Comparison of ENCODE assay signal across 12 cellular contexts in the genomic region with DNA sequence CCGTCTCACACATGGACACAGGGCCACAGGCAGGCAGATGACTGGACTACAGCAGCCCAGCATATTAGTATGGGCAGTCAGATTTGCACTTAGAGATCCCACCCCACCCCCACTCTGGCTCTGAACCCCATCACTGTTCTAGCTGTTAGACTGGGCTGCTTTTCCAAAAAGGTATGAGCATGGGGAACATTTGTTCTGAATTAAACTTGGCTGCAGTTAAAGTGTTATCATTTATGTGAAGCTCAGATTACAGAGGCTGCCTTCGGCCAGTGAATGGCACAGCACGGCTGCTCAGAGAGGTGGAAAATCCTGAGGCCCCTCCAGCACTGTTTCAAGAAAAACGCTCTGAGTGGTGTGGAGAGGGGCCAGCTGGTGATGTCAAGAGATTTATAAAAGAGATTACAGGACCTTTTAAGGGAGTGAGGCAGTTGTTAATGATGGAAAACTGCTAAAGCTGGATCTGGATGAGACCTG. TPM values are rescaled to one million over a fixed set of nuclear protein-coding genes. Genes with fewer than 3 reads are reported as not detected.
DNase-seq lines count a peak whose midpoint lies in the region; ATAC-seq and TF ChIP-seq lines count a peak whose summit lies in the region.
"Had no signal": no experiment of that assay in that cellular context is flagged by ENCODE, and none has a peak within 500 bp of the region (broad histone marks: within the 10 kb centered on the region; RNA-seq: fewer than 3 reads in every experiment).

No MANE protein-coding gene starts in this region.

- H3K27ac ChIP-seq in brain microvascular endothelial cell (no peak overlapping the region), neuronal stem cell (replicated peaks; ENCODE audit: low read length) (no peak overlapping the region)
- H3K27ac ChIP-seq: tibial artery had no signal

- H3K23ac ChIP-seq in neuronal stem cell (ENCODE audit: low read depth, low read length, poor library complexity), result no peak overlapping the region

- H3K27ac Mint-ChIP-seq in activated CD8-positive, alpha-beta T cell treated with anti-CD3 and anti-CD28 coated beads, Interleukin-2, amount 10 ng/mL, durations not matched to agents 7 days and 5 days, result no peak overlapping the region

- no peak for ATAC-seq in activated CD8-positive, alpha-beta T cell treated with anti-CD3 and anti-CD28 coated beads, Interleukin-2, amount 10 ng/mL, durations not matched to agents 7 days and 5 days
- no peak for ATAC-seq in mucosa of descending colon

- no peak overlapping the region for H2BK5ac ChIP-seq in neuronal stem cell (ENCODE audit: low read length)

- H3K4me2 ChIP-seq in neuronal stem cell (ENCODE audit: insufficient read depth, low read length, poor library complexity, severe bottlenecking), result no peak overlapping the region

- in situ Hi-C loops in brain microvascular endothelial cell (cut with HindIII; ENCODE audit: low pct_ligation_motif_present, low sequenced_read_pairs), result no loop called here

- no peak overlapping the region for H3K14ac ChIP-seq in neuronal stem cell (ENCODE audit: low read length)

- H2AK5ac ChIP-seq in neuronal stem cell (ENCODE audit: low read depth, low read length), result no peak overlapping the region

- H3K4me1 ChIP-seq in neuronal stem cell (ENCODE audit: control insufficient read depth in 2 of 2, insufficient read depth in 1 of 2, low read depth in 1 of 2, low read length in 2 of 2), result peaks cover 3 to 7% of the 10 kb centered on the region in 2 donors
- peaks cover 6% of the 10 kb centered on the region for H3K4me1 ChIP-seq in mucosa of descending colon (ENCODE audit: low read depth)
- H3K4me1 ChIP-seq: tibial artery had no signal

- WGBS in neuronal stem cell (ENCODE audit: extremely low coverage in 2 of 2, insufficient read length in 2 of 2, insufficient replicate concordance in 1 of 2), 2 donors, result no CpG with 5 or more reads among the region's 4 CpGs

- H3K18ac ChIP-seq in neuronal stem cell (ENCODE audit: low read length), result no peak overlapping the region

- H3K9me3 Mint-ChIP-seq in activated CD8-positive, alpha-beta T cell treated with anti-CD3 and anti-CD28 coated beads, Interleukin-2, amount 10 ng/mL, durations not matched to agents 7 days and 5 days (ENCODE audit: insufficient read depth), result no peaks in the 10 kb centered on the region
- H3K9me3 Mint-ChIP-seq: CD8-positive, alpha-beta memory T cell had no signal

- CTCF ChIA-PET in activated CD8-positive, alpha-beta T cell treated with anti-CD3 and anti-CD28 coated beads, Interleukin-2, amount 10 ng/mL, durations not matched to agents 7 days and 5 days (lab: Charles Lee), result interaction anchor here (1.0 to 1.4 kb wide), 2 partner anchors 14 to 26 kb away, joined by 4 to 7 read pairs; no protein-coding TSS in a partner anchor

- peaks cover 25% of the 10 kb centered on the region for H3K27me3 Mint-ChIP-seq in activated CD8-positive, alpha-beta T cell treated with anti-CD3 and anti-CD28 coated beads, Interleukin-2, amount 10 ng/mL, durations not matched to agents 7 days and 5 days (ENCODE audit: low read depth)

- H4K8ac ChIP-seq in neuronal stem cell (ENCODE audit: low read depth, low read length), result no peak overlapping the region

- no peak for TF ChIP-seq CTCF in brain microvascular endothelial cell (IDR thresholded peaks at IDR 0.05; ENCODE audit: low read depth, low read length, missing control alignments)
- TF ChIP-seq CTCF in mucosa of descending colon (IDR thresholded peaks at IDR 0.05), result no peak

- no peaks in the 10 kb centered on the region for H3K27me3 ChIP-seq in brain microvascular endothelial cell (replicated peaks)
- no peaks in the 10 kb centered on the region for H3K27me3 ChIP-seq in neuronal stem cell (ENCODE audit: control insufficient read depth in 3 of 3, insufficient read depth in 3 of 3, low read depth in 1 of 3, low read length in 3 of 3)

- no peak overlapping the region for H2BK120ac ChIP-seq in neuronal stem cell (ENCODE audit: low read depth, low read length)

- H2BK15ac ChIP-seq in neuronal stem cell (ENCODE audit: low read length), result no peak overlapping the region

- no peak overlapping the region for H3K4ac ChIP-seq in neuronal stem cell (ENCODE audit: low read length)

- no peak overlapping the region for H3K9ac ChIP-seq in neuronal stem cell (ENCODE audit: low read depth, low read length, poor library complexity)

- H3K79me1 ChIP-seq in neuronal stem cell (ENCODE audit: low read depth, low read length), result no peaks in the 10 kb centered on the region

- no peak overlapping the region for H2BK12ac ChIP-seq in neuronal stem cell (ENCODE audit: low read length)

- no peaks in the 10 kb centered on the region for H3K4me1 Mint-ChIP-seq in activated CD8-positive, alpha-beta T cell treated with anti-CD3 and anti-CD28 coated beads, Interleukin-2, amount 10 ng/mL, durations not matched to agents 7 days and 5 days (ENCODE audit: low read depth)
- H3K4me1 Mint-ChIP-seq: CD8-positive, alpha-beta memory T cell had no signal

- H4K91ac ChIP-seq in neuronal stem cell (ENCODE audit: low read depth, low read length, poor library complexity), result no peak overlapping the region

- H3K9me3 ChIP-seq in neuronal stem cell (replicated peaks in 1 of 2; ENCODE audit: control insufficient read depth in 2 of 2, insufficient read depth in 1 of 2, low read depth in 1 of 2, low read length in 2 of 2), result no peaks in the 10 kb centered on the region
- no peaks in the 10 kb centered on the region for H3K9me3 ChIP-seq in mucosa of descending colon
- H3K9me3 ChIP-seq: tibial artery had no signal

- POLR2A ChIA-PET in activated CD8-positive, alpha-beta T cell treated with anti-CD3 and anti-CD28 coated beads, Interleukin-2, amount 10 ng/mL, durations not matched to agents 7 days and 5 days (lab: Charles Lee), result interaction anchor here (0.6 kb wide), 1 partner anchor 1259 kb away, joined by 3 read pairs; a partner anchor contains a TSS

- DNase-seq in H4 (ENCODE audit: low spot score) (peak; percentile 58), NCI-H2196 treated with DMSO at 0.1 percent for 48 hours (lab: John Stamatoyannopoulos, UW; ENCODE audit: unreplicated experiment) (peak; percentile 55), brain microvascular endothelial cell (peak; percentile 28), neuronal stem cell (ENCODE audit: low spot score) (no peak), germinal center (ENCODE audit: low spot score) (no peak), SKM-1 (lab: John Stamatoyannopoulos, UW; ENCODE audit: unreplicated experiment) (no peak), mucosa of descending colon (no peak)
- no peak for DNase-seq in activated CD8-positive, alpha-beta T cell treated with anti-CD3 and anti-CD28 coated beads, Interleukin-2, amount 10 ng/mL, durations not matched to agents 7 days and 5 days
- DNase-seq: CD8-positive, alpha-beta memory T cell; NCI-H774; T-helper 2 cell; tibial artery had no signal

- H3K4me3 ChIP-seq in brain microvascular endothelial cell (ENCODE audit: low read depth, low read length) (no peak overlapping the region), neuronal stem cell (ENCODE audit: low read length in 2 of 2) (no peak overlapping the region), mucosa of descending colon (no peak overlapping the region)
- H3K4me3 ChIP-seq: tibial artery had no signal

- H3K4me3 Mint-ChIP-seq in activated CD8-positive, alpha-beta T cell treated with anti-CD3 and anti-CD28 coated beads, Interleukin-2, amount 10 ng/mL, durations not matched to agents 7 days and 5 days, result no peak overlapping the region
- H3K4me3 Mint-ChIP-seq: CD8-positive, alpha-beta memory T cell had no signal

- no peaks in the 10 kb centered on the region for H3K36me3 ChIP-seq in brain microvascular endothelial cell (replicated peaks)
- H3K36me3 ChIP-seq in neuronal stem cell (replicated peaks in 1 of 2; ENCODE audit: control insufficient read depth in 2 of 2, insufficient read depth in 2 of 2, low read length in 2 of 2), result no peaks in the 10 kb centered on the region
- H3K36me3 ChIP-seq in mucosa of descending colon (ENCODE audit: low read depth), result no peaks in the 10 kb centered on the region
- H3K36me3 ChIP-seq: tibial artery had no signal

- peak overlapping the region; percentile 79 for H2AFZ ChIP-seq in neuronal stem cell (ENCODE audit: low read length)

- intact Hi-C loops in mucosa of descending colon (cut with DNase I, micrococcal nuclease), result no loop called here

- H3K36me3 Mint-ChIP-seq in activated CD8-positive, alpha-beta T cell treated with anti-CD3 and anti-CD28 coated beads, Interleukin-2, amount 10 ng/mL, durations not matched to agents 7 days and 5 days (ENCODE audit: low read depth), result no peaks in the 10 kb centered on the region

RNA-seq across cellular contexts. Expression of a gene that starts 6.9 kb away (rescaled TPM):
- 0.17 TPM in 1 of 2 replicates, not detected in the other for total RNA-seq in H4 (2014; rRNA removed; shearing (Covaris generic))
- polyA plus RNA-seq in neuronal stem cell (2013, experiment 1 of 2), result 2.5 TPM
- polyA plus RNA-seq in neuronal stem cell (2013, experiment 2 of 2), result 2.2 TPM
- not detected for total RNA-seq in activated CD8-positive, alpha-beta T cell treated with anti-CD3 and anti-CD28 coated beads, Interleukin-2, amount 10 ng/mL, durations not matched to agents 7 days and 5 days
- total RNA-seq in mucosa of descending colon, result 10 to 100 TPM; 11.8 to 17.4 (median 14.3) TPM
- polyA plus RNA-seq: CD8-positive, alpha-beta memory T cell had no signal

RNA-seq across cellular contexts. Expression of a gene that starts 38.9 kb away (rescaled TPM):
- 0.55 and 2.1 TPM in 2 replicates for total RNA-seq in H4 (2014; rRNA removed; shearing (Covaris generic))
- 6.2 TPM for polyA plus RNA-seq in neuronal stem cell (2013, experiment 1 of 2)
- 6.6 TPM for polyA plus RNA-seq in neuronal stem cell (2013, experiment 2 of 2)
- total RNA-seq in activated CD8-positive, alpha-beta T cell treated with anti-CD3 and anti-CD28 coated beads, Interleukin-2, amount 10 ng/mL, durations not matched to agents 7 days and 5 days, result not detected
- 10 to 100 TPM in 1 of 3 donors, 1 to 10 TPM in 2; 1.4 to 29.6 (median 5.0) TPM for total RNA-seq in mucosa of descending colon
- polyA plus RNA-seq: CD8-positive, alpha-beta memory T cell had no signal

Comparison
In these comparisons a context has a peak if more than half of its experiments do, and no peak if none do; other contexts are left out.
1. DNase-seq: peak in H4 (single experiment), NCI-H2196 treated with DMSO at 0.1 percent for 48 hours (single experiment) and brain microvascular endothelial cell (single experiment); none in neuronal stem cell (single experiment), activated CD8-positive, alpha-beta T cell treated with anti-CD3 and anti-CD28 coated beads, Interleukin-2, amount 10 ng/mL, durations not matched to agents 7 days and 5 days (single experiment), germinal center (single experiment), SKM-1 (single experiment) and mucosa of descending colon (0 of 3).
2. RNA of a gene that starts 6.9 kb away (total RNA-seq): 11.8 to 17.4 TPM in mucosa of descending colon; 0.17 TPM in H4 and not detected in activated CD8-positive, alpha-beta T cell treated with anti-CD3 and anti-CD28 coated beads, Interleukin-2, amount 10 ng/mL, durations not matched to agents 7 days and 5 days; every median in the first group is over 10 times any median in the second.